In the genomic region with DNA sequence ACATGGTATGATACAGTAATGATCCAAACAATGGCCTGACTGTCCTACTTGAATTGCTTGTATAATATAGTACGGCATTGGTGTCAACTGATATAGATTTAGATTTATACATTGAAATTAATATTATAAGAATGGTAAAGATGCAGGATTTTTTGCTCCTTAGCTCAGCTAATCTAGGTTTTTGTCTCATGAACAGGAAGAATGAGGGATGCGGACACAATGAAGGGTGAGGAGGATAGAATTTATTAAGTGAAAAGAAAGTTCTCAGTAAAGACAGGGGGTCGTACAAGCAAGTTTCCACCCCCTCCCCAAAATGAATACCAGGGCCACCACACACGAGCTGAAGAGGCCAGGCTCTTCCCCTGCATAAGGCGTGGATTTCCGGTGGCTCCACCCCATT, we compare ENCODE assay signal across 21 cellular contexts.
DNase-seq lines count a peak whose midpoint lies in the region; ATAC-seq, FAIRE-seq and TF ChIP-seq lines count a peak whose summit lies in the region.
"Had no signal": no experiment of that assay in that cellular context is flagged by ENCODE, and none has a peak within 500 bp of the region (broad histone marks: within the 10 kb centered on the region; RNA-seq: fewer than 3 reads in every experiment).

No MANE protein-coding gene starts in this region.

- TF ChIP-seq RAD21 in K562 (CRISPR knock-in tag; conservative IDR thresholded peaks at IDR 0.05 in 1 of 2, IDR thresholded peaks at IDR 0.05 in 1 of 2): no peak

- TF ChIP-seq POLR2A in K562 (conservative IDR thresholded peaks at IDR 0.05): no peak

- H2BK12ac ChIP-seq in neuronal stem cell (ENCODE audit: low read length): no peak overlapping the region

- H3K4me1 Mint-ChIP-seq in GM23338: no peaks in the 10 kb centered on the region
- H3K4me1 Mint-ChIP-seq: CD4-positive, CD25-positive, alpha-beta regulatory T cell; CD8-positive, alpha-beta memory T cell had no signal

- ATAC-seq in GM23338 (no peak), K562 (no peak), HG02852 (IDR thresholded peaks at IDR 0.05; ENCODE audit: unreplicated experiment) (no peak), GM18861 (IDR thresholded peaks at IDR 0.05; ENCODE audit: unreplicated experiment) (no peak)

- H3K9ac ChIP-seq in K562 (ENCODE audit: insufficient read depth in 1 of 2, low read depth in 2 of 2, low read length in 2 of 2) (no peak overlapping the region), neuronal stem cell (ENCODE audit: low read depth, low read length, poor library complexity) (no peak overlapping the region), GM23248 (no peak overlapping the region)

- H3K4me3 ChIP-seq in GM23338: no peak overlapping the region
- no peak overlapping the region for H3K4me3 ChIP-seq in HEK293 (ENCODE audit: low read depth, low read length)
- no peak overlapping the region for H3K4me3 ChIP-seq in K562
- no peak overlapping the region for H3K4me3 ChIP-seq in neuronal stem cell (ENCODE audit: low read length in 2 of 2)
- H3K4me3 ChIP-seq in GM23248: no peak overlapping the region

- H3K4me1 ChIP-seq in GM23338 (ENCODE audit: insufficient read depth) (no peaks in the 10 kb centered on the region), HEK293 (ENCODE audit: control insufficient read depth, insufficient read depth, low read length) (no peaks in the 10 kb centered on the region), K562 (replicated peaks in 1 of 2; ENCODE audit: control insufficient read depth in 2 of 2, insufficient read depth in 2 of 2, low read length in 2 of 2) (no peaks in the 10 kb centered on the region; a peak in 2 of 5 replicates), neuronal stem cell (ENCODE audit: control insufficient read depth in 2 of 2, insufficient read depth in 1 of 2, low read depth in 1 of 2, low read length in 2 of 2) (no peaks in the 10 kb centered on the region), GM23248 (ENCODE audit: insufficient read depth) (peaks cover 27% of the 10 kb centered on the region)
- H3K4me1 ChIP-seq: BE2C had no signal

- POLR2A ChIA-PET in HEK293 (lab: Yijun Ruan, JAX) (no interaction called here), K562 (lab: Yijun Ruan, JAX) (interaction anchor here (1.0 kb wide), 1 partner anchor 18 kb away, joined by 4 read pairs; no protein-coding TSS in a partner anchor)

- no peak for FAIRE-seq in K562 (lab: Jason Lieb, UNC)
- FAIRE-seq: A204.1, GM12892, GM18507 had no signal

- in situ Hi-C loops in K562 (cut with MboI) (no loop called here), GM23248 (cut with MboI) (no loop called here)

- H3K27me3 Mint-ChIP-seq in GM23338 (ENCODE audit: insufficient read depth, low read depth, poor library complexity): peaks cover 3% of the 10 kb centered on the region

- H3K9me1 ChIP-seq in K562 (ENCODE audit: control insufficient read depth, insufficient read depth, low read length): no peaks in the 10 kb centered on the region

- 23% methylated on average over 6 of the region's 6 CpGs for WGBS in K562 (ENCODE audit: insufficient coverage, low coverage, missing lambda C conversion rate)
- no CpG with 5 or more reads among the region's 6 CpGs for WGBS in neuronal stem cell (ENCODE audit: extremely low coverage in 2 of 2, insufficient read length in 2 of 2, insufficient replicate concordance in 1 of 2), 2 donors
- 81 to 89% methylated on average over 6 of the region's 6 CpGs for WGBS in GM23248 (ENCODE audit: low coverage in 1 of 2, low lambda C conversion rate in 2 of 2, missing lambda C conversion rate in 2 of 2), 2 experiments

- H3K18ac ChIP-seq in neuronal stem cell (ENCODE audit: low read length): peak overlapping the region; percentile 24

- H3K27ac ChIP-seq in GM23338 (ENCODE audit: low read depth) (no peak overlapping the region), HEK293 (ENCODE audit: extremely low read depth, low read depth, low read length) (no peak overlapping the region), K562 (ENCODE audit: extremely low read depth, low read depth, low read length) (no peak overlapping the region), neuronal stem cell (replicated peaks; ENCODE audit: low read length) (no peak overlapping the region), GM23248 (no peak overlapping the region)

- H2BK15ac ChIP-seq in neuronal stem cell (ENCODE audit: low read length): no peak overlapping the region

- no peaks in the 10 kb centered on the region for H3K9me3 ChIP-seq in HEK293 (ENCODE audit: control insufficient read depth, insufficient read depth, low read depth, low read length)
- H3K9me3 ChIP-seq in K562 (replicated peaks; ENCODE audit: control insufficient read depth, insufficient read depth, low read depth, low read length): no peaks in the 10 kb centered on the region
- H3K9me3 ChIP-seq in neuronal stem cell (replicated peaks in 1 of 2; ENCODE audit: control insufficient read depth in 2 of 2, insufficient read depth in 1 of 2, low read depth in 1 of 2, low read length in 2 of 2): no peaks in the 10 kb centered on the region
- no peaks in the 10 kb centered on the region for H3K9me3 ChIP-seq in GM23248 (ENCODE audit: low read depth)
- H3K9me3 ChIP-seq: BE2C had no signal

- DNase-seq in GM23338 (ENCODE audit: low spot score) (peak; percentile 43), K562 (ENCODE audit: extremely low read depth in 1 of 4, low spot score in 3 of 4) (no peak), neuronal stem cell (ENCODE audit: low spot score) (no peak), GM23248 (no peak)
- DNase-seq: ACHN; BE2C; C1 segment of cervical spinal cord; CD4-positive, CD25-positive, alpha-beta regulatory T cell; CD8-positive, alpha-beta memory T cell; COR-L47; DMS 273 treated with DMSO at 0.1 percent for 48 hours; DMS79; GDM1; HCEC 1CT; HFFc6 had no signal

- H3K27ac Mint-ChIP-seq in GM23338: no peak overlapping the region
- H3K27ac Mint-ChIP-seq: CD4-positive, CD25-positive, alpha-beta regulatory T cell; CD8-positive, alpha-beta memory T cell had no signal

- H3K14ac ChIP-seq in neuronal stem cell (ENCODE audit: low read length): no peak overlapping the region

- no peaks in the 10 kb centered on the region for H4K20me1 ChIP-seq in GM23338 (replicated peaks; ENCODE audit: insufficient read depth)
- H4K20me1 ChIP-seq in K562 (replicated peaks; ENCODE audit: control insufficient read depth, insufficient read depth, low read length): no peaks in the 10 kb centered on the region
- H4K20me1 ChIP-seq in GM23248 (ENCODE audit: insufficient read depth): no peaks in the 10 kb centered on the region

- H3K23ac ChIP-seq in neuronal stem cell (ENCODE audit: low read depth, low read length, poor library complexity): no peak overlapping the region

- no peak overlapping the region for H2BK120ac ChIP-seq in neuronal stem cell (ENCODE audit: low read depth, low read length)

- H3K36me3 ChIP-seq in GM23338 (ENCODE audit: insufficient read depth) (peaks cover 6% of the 10 kb centered on the region; the same call in 1 of the 2 replicates), HEK293 (ENCODE audit: control insufficient read depth in 2 of 2, insufficient read depth in 1 of 2, low read length in 2 of 2) (no peaks in the 10 kb centered on the region), K562 (ENCODE audit: control insufficient read depth, insufficient read depth, low read length) (no peaks in the 10 kb centered on the region), neuronal stem cell (replicated peaks in 1 of 2; ENCODE audit: control insufficient read depth in 2 of 2, insufficient read depth in 2 of 2, low read length in 2 of 2) (no peaks in the 10 kb centered on the region), GM23248 (ENCODE audit: low read depth) (no peaks in the 10 kb centered on the region)
- H3K36me3 ChIP-seq: BE2C had no signal

- no peaks in the 10 kb centered on the region for H3K79me1 ChIP-seq in neuronal stem cell (ENCODE audit: low read depth, low read length)

- no peak overlapping the region for H4K8ac ChIP-seq in neuronal stem cell (ENCODE audit: low read depth, low read length)

- no peak for TF ChIP-seq EP300 in K562 (IDR thresholded peaks at IDR 0.05; ENCODE audit: low read length)

- BruUV-seq in K562 (replicated peaks; lab: Mats Ljungman, UMichigan): no TSS peak

- H3F3A ChIP-seq in GM23338 (replicated peaks; ENCODE audit: low read depth) (no peaks in the 10 kb centered on the region), GM23248 (ENCODE audit: insufficient read depth) (peaks cover 8% of the 10 kb centered on the region; the same call in 1 of the 2 replicates)

- no peaks in the 10 kb centered on the region for H3K79me2 ChIP-seq in GM23338 (replicated peaks; ENCODE audit: insufficient read depth)
- H3K79me2 ChIP-seq in K562 (ENCODE audit: control insufficient read depth, insufficient read depth, low read length): no peaks in the 10 kb centered on the region
- no peaks in the 10 kb centered on the region for H3K79me2 ChIP-seq in GM23248 (ENCODE audit: insufficient read depth)

- H3K4me3 Mint-ChIP-seq in GM23338: no peak overlapping the region
- H3K4me3 Mint-ChIP-seq: CD4-positive, CD25-positive, alpha-beta regulatory T cell; CD8-positive, alpha-beta memory T cell had no signal

- CTCF ChIA-PET in HEK293 (lab: Yijun Ruan, JAX) (interaction anchor here (0.6 kb wide), 1 partner anchor 570 kb away, joined by 3 read pairs; no protein-coding TSS in a partner anchor), K562 (lab: Yijun Ruan, JAX; ENCODE audit: low intra/inter-chr PET ratio) (no interaction called here)

- H4K91ac ChIP-seq in neuronal stem cell (ENCODE audit: low read depth, low read length, poor library complexity): no peak overlapping the region

- TF ChIP-seq CTCF in GM23338 (conservative IDR thresholded peaks at IDR 0.05; ENCODE audit: low read depth in 2 of 2): no peak
- no peak for TF ChIP-seq CTCF in HEK293 (tag by site-specific recombination; IDR thresholded peaks at IDR 0.05)
- TF ChIP-seq CTCF in K562 (IDR thresholded peaks at IDR 0.05 in 2 of 3, conservative IDR thresholded peaks at IDR 0.05 in 1 of 3; ENCODE audit: insufficient read depth in 2 of 3, low read depth in 1 of 3, low read length in 3 of 3): no peak

- H3K36me3 Mint-ChIP-seq in GM23338 (ENCODE audit: low read depth): peaks cover 57% of the 10 kb centered on the region
- H3K36me3 Mint-ChIP-seq: CD4-positive, CD25-positive, alpha-beta regulatory T cell had no signal

- no peak overlapping the region for H2AK5ac ChIP-seq in neuronal stem cell (ENCODE audit: low read depth, low read length)

- no peak overlapping the region for H2AFZ ChIP-seq in GM23338
- H2AFZ ChIP-seq in K562 (ENCODE audit: low read depth, low read length): no peak overlapping the region
- no peak overlapping the region for H2AFZ ChIP-seq in neuronal stem cell (ENCODE audit: low read length)
- no peak overlapping the region for H2AFZ ChIP-seq in GM23248

- no peaks in the 10 kb centered on the region for H3K9me2 ChIP-seq in GM23338 (ENCODE audit: insufficient read depth)
- H3K9me2 ChIP-seq in GM23248 (ENCODE audit: insufficient read depth): no peaks in the 10 kb centered on the region

- intact Hi-C loops in K562 (cut with micrococcal nuclease): no loop called here

- H3K9me3 Mint-ChIP-seq in GM23338: peaks cover 59% of the 10 kb centered on the region
- H3K9me3 Mint-ChIP-seq: HFFc6 had no signal

- H3K4me2 ChIP-seq in GM23338 (no peak overlapping the region), K562 (ENCODE audit: insufficient read depth, low read length) (no peak overlapping the region), neuronal stem cell (ENCODE audit: insufficient read depth, low read length, poor library complexity, severe bottlenecking) (no peak overlapping the region), GM23248 (ENCODE audit: unreplicated experiment) (no peak overlapping the region)

- H2BK5ac ChIP-seq in neuronal stem cell (ENCODE audit: low read length): no peak overlapping the region

- H3K27me3 ChIP-seq in GM23338 (ENCODE audit: insufficient read depth): no peaks in the 10 kb centered on the region
- H3K27me3 ChIP-seq in K562 (ENCODE audit: control insufficient read depth in 2 of 2, insufficient read depth in 2 of 2, low read length in 2 of 2): no peaks in the 10 kb centered on the region
- no peaks in the 10 kb centered on the region for H3K27me3 ChIP-seq in neuronal stem cell (ENCODE audit: control insufficient read depth in 3 of 3, insufficient read depth in 3 of 3, low read depth in 1 of 3, low read length in 3 of 3)
- no peaks in the 10 kb centered on the region for H3K27me3 ChIP-seq in GM23248 (replicated peaks; ENCODE audit: insufficient read depth)
- H3K27me3 ChIP-seq: BE2C had no signal

- no peak overlapping the region for H3K4ac ChIP-seq in neuronal stem cell (ENCODE audit: low read length)
